Comparison of ENCODE assay signal across 9 cellular contexts in genomic region chr19:55080121-55080914, GRCh38. TPM values are rescaled to one million over a fixed set of nuclear protein-coding genes. Genes with fewer than 3 reads are reported as not detected.
DNase-seq lines count a peak whose midpoint lies in the region; ATAC-seq, FAIRE-seq and TF ChIP-seq lines count a peak whose summit lies in the region.
"Had no signal": no experiment of that assay in that cellular context is flagged by ENCODE, and none has a peak within 500 bp of the region (broad histone marks: within the 10 kb centered on the region; RNA-seq: fewer than 3 reads in every experiment).

No MANE protein-coding gene starts in this region.

- H4K20me1 ChIP-seq in OCI-LY1 (ENCODE audit: insufficient read depth, low read length) = no peaks in the 10 kb centered on the region

- no peak overlapping the region for H2AFZ ChIP-seq in OCI-LY1 (ENCODE audit: low read length)

- FAIRE-seq in pancreas (lab: Jason Lieb, UNC) = no peak

- H3K9me3 ChIP-seq in OCI-LY1 (ENCODE audit: low read length) (peaks cover 4% of the 10 kb centered on the region; the same call in 1 of the 2 replicates), pancreas (no peaks in the 10 kb centered on the region)

- peak overlapping the region; percentile 88 for H3K4me2 ChIP-seq in OCI-LY1 (ENCODE audit: low read length)

- peak overlapping the region; percentile 88 for H3K4me3 Mint-ChIP-seq in activated T-helper 1 cell treated with anti-CD3 and anti-CD28 coated beads, Interleukin-12 subunit alpha, Interleukin-12 subunit beta, Interleukin-2, Interleukin-4 antibody, amounts not matched to agents 30 ng/mL and 10 ng/mL and 1 ng/mL, durations not matched to agents 14 hours and 24 hours and 36 hours

- ATAC-seq in pancreas = peak; percentile 47 to 78 (median 70)
- no peak for ATAC-seq in GM19324 (IDR thresholded peaks at IDR 0.05; ENCODE audit: low FRiP score, unreplicated experiment)

- no peaks in the 10 kb centered on the region for H3K36me3 Mint-ChIP-seq in activated T-helper 1 cell treated with anti-CD3 and anti-CD28 coated beads, Interleukin-12 subunit alpha, Interleukin-12 subunit beta, Interleukin-2, Interleukin-4 antibody, amounts not matched to agents 30 ng/mL and 10 ng/mL and 1 ng/mL, durations not matched to agents 14 hours and 24 hours and 36 hours (ENCODE audit: low read depth)

- peak overlapping the region; percentile 65 for H3K4me3 ChIP-seq in OCI-LY1 (ENCODE audit: low read depth, low read length, poor library complexity, severe bottlenecking)
- H3K4me3 ChIP-seq in foreskin fibroblast (ENCODE audit: low read depth in 1 of 2, low read length in 2 of 2) = peak overlapping the region; percentile 42 to 48
- H3K4me3 ChIP-seq in pancreas = peak overlapping the region in 2 of 4 donors; percentile 25 to 59

- H3F3A ChIP-seq in OCI-LY1 (ENCODE audit: insufficient read depth, low read length) = no peaks in the 10 kb centered on the region

- H3K9ac ChIP-seq in OCI-LY1 (ENCODE audit: low read length) = peak overlapping the region; percentile 61

- peak overlapping the region; percentile 94 for H3K27ac Mint-ChIP-seq in activated T-helper 1 cell treated with anti-CD3 and anti-CD28 coated beads, Interleukin-12 subunit alpha, Interleukin-12 subunit beta, Interleukin-2, Interleukin-4 antibody, amounts not matched to agents 30 ng/mL and 10 ng/mL and 1 ng/mL, durations not matched to agents 14 hours and 24 hours and 36 hours

- H3K4me1 Mint-ChIP-seq in activated T-helper 1 cell treated with anti-CD3 and anti-CD28 coated beads, Interleukin-12 subunit alpha, Interleukin-12 subunit beta, Interleukin-2, Interleukin-4 antibody, amounts not matched to agents 30 ng/mL and 10 ng/mL and 1 ng/mL, durations not matched to agents 14 hours and 24 hours and 36 hours (ENCODE audit: low read depth) = peaks cover 23% of the 10 kb centered on the region

- no peaks in the 10 kb centered on the region for H3K79me2 ChIP-seq in OCI-LY1 (ENCODE audit: insufficient read depth, low read length)

- no peak for TF ChIP-seq CTCF in OCI-LY1 (IDR thresholded peaks at IDR 0.05; ENCODE audit: low read length)
- TF ChIP-seq CTCF in foreskin fibroblast (IDR thresholded peaks at IDR 0.05; ENCODE audit: low read depth, low read length) = no peak
- TF ChIP-seq CTCF in pancreas (IDR thresholded peaks at IDR 0.05) = no peak

- H3K27ac ChIP-seq in OCI-LY1 (ENCODE audit: low read depth, low read length, poor library complexity, severe bottlenecking) (peak overlapping the region; percentile 60), pancreas (no peak overlapping the region)

- peaks cover 9% of the 10 kb centered on the region; the same call in 1 of the 2 replicates for H3K27me3 ChIP-seq in OCI-LY1 (ENCODE audit: insufficient read depth, low read length)
- H3K27me3 ChIP-seq in pancreas = no peaks in the 10 kb centered on the region

- WGBS in pancreas, 2 donors = 21 to 23% methylated on average over 55 of the region's 55 CpGs

- H3K9me2 ChIP-seq in OCI-LY1 (ENCODE audit: low read depth, low read length) = no peaks in the 10 kb centered on the region

- intact Hi-C loops in activated T-helper 1 cell treated with anti-CD3 and anti-CD28 coated beads, Interleukin-12 subunit alpha, Interleukin-12 subunit beta, Interleukin-2, Interleukin-4 antibody, amounts not matched to agents 30 ng/mL and 10 ng/mL and 1 ng/mL, durations not matched to agents 14 hours and 24 hours and 36 hours (cut with micrococcal nuclease) = loop anchor here (1.0 to 10.0 kb wide), 8 partner anchors 174 to 944 kb away; partner anchors contain the start of genes CNOT3, HSPBP1, PPP6R1 and UBE2S
- intact Hi-C loops in pancreas (cut with DNase I) = no loop called here

- H3K9me3 Mint-ChIP-seq in activated T-helper 1 cell treated with anti-CD3 and anti-CD28 coated beads, Interleukin-12 subunit alpha, Interleukin-12 subunit beta, Interleukin-2, Interleukin-4 antibody, amounts not matched to agents 30 ng/mL and 10 ng/mL and 1 ng/mL, durations not matched to agents 14 hours and 24 hours and 36 hours = no peaks in the 10 kb centered on the region

- H3K4me1 ChIP-seq in OCI-LY1 (ENCODE audit: insufficient read depth, low read length, severe bottlenecking) (peaks cover 10% of the 10 kb centered on the region), pancreas (no peaks in the 10 kb centered on the region)

- DNase-seq in COLO829 (ENCODE audit: low spot score) (peak; percentile 82), HUDEP-2 (lab: John Stamatoyannopoulos, UW; ENCODE audit: unreplicated experiment in 76 of 76) (peak in 75 of 76 experiments; percentile 41 to 98 (median 92)), foreskin fibroblast (peak; percentile 72 to 89), pancreas (peak; percentile 47 to 84 (median 75)), KG1 (lab: John Stamatoyannopoulos, UW) (no peak)
- peak; percentile 71 for DNase-seq in activated T-helper 1 cell treated with anti-CD3 and anti-CD28 coated beads, Interleukin-12 subunit alpha, Interleukin-12 subunit beta, Interleukin-2, Interleukin-4 antibody, amounts not matched to agents 30 ng/mL and 10 ng/mL and 1 ng/mL, durations not matched to agents 14 hours and 24 hours and 36 hours (ENCODE audit: low spot score)

- H3K27me3 Mint-ChIP-seq in activated T-helper 1 cell treated with anti-CD3 and anti-CD28 coated beads, Interleukin-12 subunit alpha, Interleukin-12 subunit beta, Interleukin-2, Interleukin-4 antibody, amounts not matched to agents 30 ng/mL and 10 ng/mL and 1 ng/mL, durations not matched to agents 14 hours and 24 hours and 36 hours (ENCODE audit: insufficient read depth) = peaks cover 32% of the 10 kb centered on the region

- H3K36me3 ChIP-seq in OCI-LY1 (ENCODE audit: insufficient read depth, low read length) = no peaks in the 10 kb centered on the region
- no peaks in the 10 kb centered on the region for H3K36me3 ChIP-seq in pancreas

RNA-seq across cellular contexts. Expression of gene EPS8L1, which starts 4.6 kb away (rescaled TPM):
- 3.3 and 6.0 TPM in 2 replicates for total RNA-seq in activated T-helper 1 cell treated with anti-CD3 and anti-CD28 coated beads, Interleukin-12 subunit alpha, Interleukin-12 subunit beta, Interleukin-2, Interleukin-4 antibody, amounts not matched to agents 30 ng/mL and 10 ng/mL and 1 ng/mL, durations not matched to agents 14 hours and 24 hours and 36 hours
- total RNA-seq in pancreas = 10 to 100 TPM; 10.2 to 32.0 (median 16.0) TPM
- polyA plus RNA-seq in pancreas = 100 to 1,000 TPM; 152 to 279 TPM

RNA-seq across cellular contexts. Expression of gene RDH13, which starts 17.4 kb away (rescaled TPM):
- total RNA-seq in activated T-helper 1 cell treated with anti-CD3 and anti-CD28 coated beads, Interleukin-12 subunit alpha, Interleukin-12 subunit beta, Interleukin-2, Interleukin-4 antibody, amounts not matched to agents 30 ng/mL and 10 ng/mL and 1 ng/mL, durations not matched to agents 14 hours and 24 hours and 36 hours = 21.7 and 26.4 TPM in 2 replicates
- 10 to 100 TPM; 10.9 to 27.1 (median 14.2) TPM for total RNA-seq in pancreas
- polyA plus RNA-seq in pancreas = 10 to 100 TPM; 22.0 to 26.6 TPM

RNA-seq across cellular contexts. Expression of gene PPP1R12C, which starts 37.1 kb away (rescaled TPM):
- 114 and 115 TPM in 2 replicates for total RNA-seq in activated T-helper 1 cell treated with anti-CD3 and anti-CD28 coated beads, Interleukin-12 subunit alpha, Interleukin-12 subunit beta, Interleukin-2, Interleukin-4 antibody, amounts not matched to agents 30 ng/mL and 10 ng/mL and 1 ng/mL, durations not matched to agents 14 hours and 24 hours and 36 hours
- total RNA-seq in pancreas = 10 to 100 TPM; 37.1 to 61.5 (median 50.9) TPM
- polyA plus RNA-seq in pancreas = 100 to 1,000 TPM; 174 to 266 TPM

RNA-seq across cellular contexts. Expression of gene GP6, which starts 42.3 kb away (rescaled TPM):
- 0.59 TPM in 1 of 2 replicates, not detected in the other for total RNA-seq in activated T-helper 1 cell treated with anti-CD3 and anti-CD28 coated beads, Interleukin-12 subunit alpha, Interleukin-12 subunit beta, Interleukin-2, Interleukin-4 antibody, amounts not matched to agents 30 ng/mL and 10 ng/mL and 1 ng/mL, durations not matched to agents 14 hours and 24 hours and 36 hours
- under 1 TPM in 5 of 6 donors, not detected in 1; 0.09 to 0.25 (median 0.24) TPM for total RNA-seq in pancreas
- polyA plus RNA-seq in pancreas = under 1 TPM in 1 of 2 donors, not detected in 1; 0.31 TPM
- total RNA-seq: subcutaneous adipose tissue had no signal
